In genomic region chr10:80411267-80411668, GRCh38 we compare ENCODE assay signal across 15 cellular contexts. TPM values are rescaled to one million over a fixed set of nuclear protein-coding genes. Genes with fewer than 3 reads are reported as not detected.
DNase-seq lines count a peak whose midpoint lies in the region; TF ChIP-seq lines count a peak whose summit lies in the region.
"Had no signal": no experiment of that assay in that cellular context is flagged by ENCODE, and none has a peak within 500 bp of the region (broad histone marks: within the 10 kb centered on the region; RNA-seq: fewer than 3 reads in every experiment).

No MANE protein-coding gene starts in this region.

- H3K4me3 ChIP-seq in adrenal gland, result no peak overlapping the region
- H3K4me3 ChIP-seq in left ventricle myocardium inferior, result no peak overlapping the region
- H3K4me3 ChIP-seq: upper lobe of right lung had no signal

- H3K27me3 ChIP-seq in adrenal gland (no peaks in the 10 kb centered on the region), left ventricle myocardium inferior (ENCODE audit: low read depth) (no peaks in the 10 kb centered on the region)
- H3K27me3 ChIP-seq: upper lobe of right lung had no signal

- TF ChIP-seq POLR2A in adrenal gland (IDR thresholded peaks at IDR 0.05), result no peak

- intact Hi-C loops in adrenal gland (cut with DNase I), result no loop called here
- intact Hi-C loops in left ventricle myocardium inferior (cut with micrococcal nuclease), result no loop called here

- H3K36me3 ChIP-seq in adrenal gland (replicated peaks in 1 of 2), result no peaks in the 10 kb centered on the region
- H3K36me3 ChIP-seq in left ventricle myocardium inferior, result no peaks in the 10 kb centered on the region
- H3K36me3 ChIP-seq: upper lobe of right lung had no signal

- TF ChIP-seq CTCF in adrenal gland (IDR thresholded peaks at IDR 0.05), result no peak
- TF ChIP-seq CTCF in left ventricle myocardium inferior (IDR thresholded peaks at IDR 0.05; ENCODE audit: borderline replicate concordance), result no peak

- DNase-seq in ELR (ENCODE audit: low read depth) (peak; percentile 16), adrenal gland (peak in 6 of 7 donors; percentile 43 to 75 (median 66)), left ventricle myocardium inferior (peak; percentile 48), renal cortical epithelial cell (ENCODE audit: low read depth) (peak; percentile 79), NCI-H1930 (lab: John Stamatoyannopoulos, UW) (no peak), cerebellum (ENCODE audit: low spot score) (no peak), iPS-NIHi7 (ENCODE audit: extremely low spot score) (no peak)
- no peak for DNase-seq in stimulated activated CD4-positive, alpha-beta T cell treated with anti-CD3 and anti-CD28 coated beads, Interleukin-12 subunit alpha, Interleukin-12 subunit beta, amount 100 ng/mL, for 4 hours
- DNase-seq: kidney glomerular epithelial cell; MV-4-11; NK-92 treated with Interleukin-12 subunit alpha and Interleukin-12 subunit beta, amount 100 ng/mL, for 24 hours; upper lobe of right lung had no signal

- peaks cover 0 to 43% of the 10 kb centered on the region in 2 donors for H3K4me1 ChIP-seq in adrenal gland (replicated peaks in 1 of 2)
- H3K4me1 ChIP-seq in left ventricle myocardium inferior, result peaks cover 87% of the 10 kb centered on the region

- H3K27ac ChIP-seq in adrenal gland (peak overlapping the region in 1 of 5 donors; percentile 32), left ventricle myocardium inferior (replicated peaks) (peak overlapping the region; percentile 96)
- H3K27ac ChIP-seq: HL-60, upper lobe of right lung had no signal

- 20 to 66% (median 61%) methylated on average over 1 to 2 of the region's 2 CpGs; no CpG with 5 or more reads in 1 of the 4 donors for WGBS in adrenal gland, 4 donors

- H3K9me3 ChIP-seq in adrenal gland (replicated peaks in 1 of 3) (no peaks in the 10 kb centered on the region), left ventricle myocardium inferior (replicated peaks) (no peaks in the 10 kb centered on the region)
- H3K9me3 ChIP-seq: upper lobe of right lung had no signal

RNA-seq across cellular contexts. Expression of gene PRXL2A, which starts 2.9 kb away (rescaled TPM):
- total RNA-seq in adrenal gland, result 10 to 100 TPM; 12.7 to 49.5 (median 21.1) TPM
- 10 to 100 TPM; 24.0 to 42.6 (median 35.8) TPM for polyA plus RNA-seq in adrenal gland
- total RNA-seq in left ventricle myocardium inferior, result 101 TPM
- total RNA-seq in renal cortical epithelial cell, result 57.5 and 121 TPM in 2 replicates
- 36.8 TPM for total RNA-seq in cerebellum

RNA-seq across cellular contexts. Expression of gene TSPAN14, which starts 42.8 kb away (rescaled TPM):
- total RNA-seq in adrenal gland, result 100 to 1,000 TPM in 1 of 8 donors, 10 to 100 TPM in 7; 31.4 to 112 (median 54.6) TPM
- 10 to 100 TPM; 13.1 to 19.5 (median 17.9) TPM for polyA plus RNA-seq in adrenal gland
- total RNA-seq in left ventricle myocardium inferior, result 33.4 TPM
- 51.4 and 199 TPM in 2 replicates for total RNA-seq in renal cortical epithelial cell
- total RNA-seq in cerebellum, result 20.5 TPM

RNA-seq across cellular contexts. Expression of gene DYDC2, which starts 54.7 kb away (rescaled TPM):
- not detected for total RNA-seq in adrenal gland
- not detected for polyA plus RNA-seq in adrenal gland
- not detected for total RNA-seq in left ventricle myocardium inferior
- total RNA-seq in renal cortical epithelial cell, result 0.15 and 0.87 TPM in 2 replicates
- 1.2 TPM for total RNA-seq in cerebellum
- total RNA-seq: activated CD8-positive, alpha-beta memory T cell treated with anti-CD3 and anti-CD28 coated beads for 36 hours; upper lobe of right lung had no signal

RNA-seq across cellular contexts. Expression of gene DYDC1, which starts 54.7 kb away (rescaled TPM):
- total RNA-seq in adrenal gland (not detected), left ventricle myocardium inferior (not detected), renal cortical epithelial cell (not detected in 2 replicates), cerebellum (not detected)
- polyA plus RNA-seq in adrenal gland, result not detected
- total RNA-seq: activated CD8-positive, alpha-beta memory T cell treated with anti-CD3 and anti-CD28 coated beads for 36 hours; progenitor cell of endocrine pancreas; upper lobe of right lung had no signal

Comparison
In these comparisons a context has a peak if more than half of its experiments do, and no peak if none do; other contexts are left out.
1. DNase-seq: peak in ELR (single experiment), adrenal gland (6 of 7), left ventricle myocardium inferior (single experiment) and renal cortical epithelial cell (single experiment); none in stimulated activated CD4-positive, alpha-beta T cell treated with anti-CD3 and anti-CD28 coated beads, Interleukin-12 subunit alpha, Interleukin-12 subunit beta, amount 100 ng/mL, for 4 hours (single experiment), NCI-H1930 (0 of 2), cerebellum (single experiment) and iPS-NIHi7 (single experiment).